In the genomic region with DNA sequence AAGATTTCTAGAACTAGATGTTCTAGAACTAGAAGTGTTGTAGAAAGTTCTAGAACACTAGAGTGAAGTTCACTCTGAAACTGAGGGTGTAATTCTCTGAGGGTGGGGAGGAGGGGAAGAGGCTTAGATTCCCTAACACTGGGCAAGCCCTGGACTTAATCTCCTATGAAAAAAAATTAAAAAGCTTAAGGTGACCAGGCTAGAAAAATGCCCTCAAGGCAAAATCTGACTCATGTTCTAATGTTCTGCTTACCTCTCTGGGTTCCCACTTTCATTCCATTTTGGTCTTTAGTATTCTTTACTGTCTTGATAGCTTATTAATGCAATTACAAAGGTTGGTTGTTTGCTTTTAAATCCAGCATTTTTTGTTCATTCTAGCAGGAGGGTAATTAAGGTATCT, we compare ENCODE assay signal across 18 cellular contexts.
DNase-seq lines count a peak whose midpoint lies in the region; ATAC-seq, FAIRE-seq and TF ChIP-seq lines count a peak whose summit lies in the region.
"Had no signal": no experiment of that assay in that cellular context is flagged by ENCODE, and none has a peak within 500 bp of the region (broad histone marks: within the 10 kb centered on the region; RNA-seq: fewer than 3 reads in every experiment).

No MANE protein-coding gene starts in this region.

- peaks cover 18% of the 10 kb centered on the region for H3K4me1 ChIP-seq in HAP-1

- no peaks in the 10 kb centered on the region for H3K27me3 Mint-ChIP-seq in type B pancreatic cell

- peaks cover 9% of the 10 kb centered on the region for H3K4me1 Mint-ChIP-seq in type B pancreatic cell (ENCODE audit: unreplicated experiment)

- no peak overlapping the region for H3K27ac Mint-ChIP-seq in type B pancreatic cell

- H3K27me3 ChIP-seq in HAP-1 (ENCODE audit: low read depth): no peaks in the 10 kb centered on the region
- no peaks in the 10 kb centered on the region for H3K27me3 ChIP-seq in bronchial epithelial cell (ENCODE audit: control insufficient read depth, insufficient read depth, low read length)

- no peaks in the 10 kb centered on the region for H3K36me3 ChIP-seq in HAP-1 (replicated peaks)
- peaks cover 4% of the 10 kb centered on the region for H3K36me3 ChIP-seq in bronchial epithelial cell (ENCODE audit: control insufficient read depth, insufficient read depth, low read length)

- TF ChIP-seq CTCF in bronchial epithelial cell (IDR thresholded peaks at IDR 0.05; ENCODE audit: insufficient read depth, low read length, severe bottlenecking) (no peak), type B pancreatic cell (conservative IDR thresholded peaks at IDR 0.05) (no peak)

- FAIRE-seq in bronchial epithelial cell (lab: Jason Lieb, UNC): no peak
- FAIRE-seq: A204.1, G401.6, GM12891 had no signal

- H3K9me3 ChIP-seq in HAP-1: no peaks in the 10 kb centered on the region

- no peak overlapping the region for H3K4me3 ChIP-seq in HAP-1
- no peak overlapping the region for H3K4me3 ChIP-seq in bronchial epithelial cell (ENCODE audit: low read depth, low read length)

- in situ Hi-C loops in HAP-1 (cut with MboI; ENCODE audit: low sequenced_read_pairs): no loop called here

- no peak overlapping the region for H3K4me3 Mint-ChIP-seq in type B pancreatic cell

- H3K9me3 Mint-ChIP-seq in type B pancreatic cell: no peaks in the 10 kb centered on the region

- peaks cover 10% of the 10 kb centered on the region for H3K36me3 Mint-ChIP-seq in type B pancreatic cell

- no peak for ATAC-seq in activated CD4-positive, CD25-positive, alpha-beta regulatory T cell treated with anti-CD3 and anti-CD28 coated beads, Interleukin-2, amount 50 U/mL, for 24 hours

- peak; percentile 29 for DNase-seq in COLO829 (ENCODE audit: low spot score)
- peak; percentile 13 to 39 for DNase-seq in HAP-1 (ENCODE audit: low spot score in 2 of 2)
- DNase-seq in NCI-H748 (lab: John Stamatoyannopoulos, UW; ENCODE audit: unreplicated experiment): peak; percentile 61
- peak; percentile 84 for DNase-seq in bronchial epithelial cell (ENCODE audit: low read depth)
- no peak for DNase-seq in cortex of kidney (lab: John Stamatoyannopoulos, UW)
- DNase-seq in type B pancreatic cell (ENCODE audit: extremely low spot score, unreplicated experiment): no peak
- DNase-seq in Kasumi-1 (lab: John Stamatoyannopoulos, UW): no peak
- DNase-seq: C1 segment of cervical spinal cord, DMS153, KG1, NCI-H1105 treated with DMSO at 0.1 percent for 48 hours, NCI-H1930, NCI-H510A treated with DMSO at 0.1 percent for 48 hours, SHP77 treated with DMSO at 0.1 percent for 48 hours had no signal

Comparison
In these comparisons a context has a peak if more than half of its experiments do, and no peak if none do; other contexts are left out.
1. DNase-seq: peak in COLO829 (single experiment), HAP-1 (2 of 2), NCI-H748 (single experiment) and bronchial epithelial cell (single experiment); none in cortex of kidney (single experiment), type B pancreatic cell (single experiment) and Kasumi-1 (0 of 2).